1 cellular context compared by ENCODE assay signal in genomic region chr9:131125288-131126058, GRCh38.
TF ChIP-seq lines count a peak whose summit lies in the region.

TSS of gene NUP214 (plus strand) at chr9:131125586. CDS start at chr9:131125705, 119 bp downstream.

TF ChIP-seq in HepG2, 621 proteins besides CTCF, POLR2A, EP300 and RAD21 (continued from another document and continues in another):
- TF ChIP-seq GLI4 (CRISPR knock-in tag; IDR thresholded peaks at IDR 0.05; ENCODE audit: borderline replicate concordance) (no peak; the same call in 1 of the 2 replicates), RFX3 (CRISPR knock-in tag; IDR thresholded peaks at IDR 0.05) (no peak; the same call in 1 of the 2 replicates), CBX2 (IDR thresholded peaks at IDR 0.05; ENCODE audit: low read depth, low read length) (no peak), CBX2 (CRISPR knock-in tag; IDR thresholded peaks at IDR 0.05; ENCODE audit: low read depth) (no peak), PRDM10 (CRISPR knock-in tag; IDR thresholded peaks at IDR 0.05; ENCODE audit: low read depth) (no peak), ZNF839 (CRISPR knock-in tag; IDR thresholded peaks at IDR 0.05; ENCODE audit: borderline replicate concordance) (peak; percentile 76; the same call in 1 of the 2 replicates), ZNF709 (CRISPR knock-in tag; IDR thresholded peaks at IDR 0.05) (peak; percentile 80; the same call in 1 of the 2 replicates), ZNF674 (CRISPR knock-in tag; IDR thresholded peaks at IDR 0.05; ENCODE audit: low read depth) (peak; percentile 93; the same call in 1 of the 2 replicates), SNAI1 (CRISPR knock-in tag; IDR thresholded peaks at IDR 0.05; ENCODE audit: borderline replicate concordance) (peak; percentile 70; the same call in 1 of the 2 replicates), ETV6 (CRISPR knock-in tag; conservative IDR thresholded peaks at IDR 0.05) (no peak; the same call in none of the 2 replicates), POGZ (CRISPR knock-in tag; IDR thresholded peaks at IDR 0.05) (peak; percentile 98), SIN3B (IDR thresholded peaks at IDR 0.05; ENCODE audit: low read length) (peak; percentile 99), ZEB1 (IDR thresholded peaks at IDR 0.05; ENCODE audit: insufficient replicate concordance, low read depth) (no peak), ZNF362 (CRISPR knock-in tag; IDR thresholded peaks at IDR 0.05; ENCODE audit: borderline replicate concordance) (peak; percentile 64; the same call in 1 of the 2 replicates), PRDM15 (CRISPR knock-in tag; IDR thresholded peaks at IDR 0.05) (no peak), ZNF18 (CRISPR knock-in tag; IDR thresholded peaks at IDR 0.05; ENCODE audit: insufficient replicate concordance) (no peak), FOXK1 (CRISPR knock-in tag; IDR thresholded peaks at IDR 0.05; ENCODE audit: borderline replicate concordance, low read depth) (peak; percentile 99), PREB (CRISPR knock-in tag; IDR thresholded peaks at IDR 0.05) (no peak), ZNF616 (CRISPR knock-in tag; IDR thresholded peaks at IDR 0.05; ENCODE audit: low read depth) (no peak; the same call in 1 of the 2 replicates), GMEB2 (CRISPR knock-in tag; IDR thresholded peaks at IDR 0.05; ENCODE audit: low read depth) (no peak; the same call in 1 of the 2 replicates), RFXANK (CRISPR knock-in tag; IDR thresholded peaks at IDR 0.05) (peak; percentile 55; the same call in 1 of the 2 replicates), ZNF678 (CRISPR knock-in tag; IDR thresholded peaks at IDR 0.05) (no peak), ZNF383 (CRISPR knock-in tag; IDR thresholded peaks at IDR 0.05; ENCODE audit: borderline replicate concordance) (no peak), PAF1 (CRISPR knock-in tag; IDR thresholded peaks at IDR 0.05) (no peak), ZNF746 (CRISPR knock-in tag; IDR thresholded peaks at IDR 0.05) (peak; percentile 14; the same call in 1 of the 2 replicates), MIXL1 (CRISPR knock-in tag; IDR thresholded peaks at IDR 0.05) (peak; percentile 83; the same call in 1 of the 2 replicates), ZC3H4 (CRISPR knock-in tag; IDR thresholded peaks at IDR 0.05; ENCODE audit: borderline replicate concordance) (no peak), ZNF350 (CRISPR knock-in tag; IDR thresholded peaks at IDR 0.05; ENCODE audit: borderline replicate concordance, low read depth) (peak; percentile 95), ZNF276 (CRISPR knock-in tag; IDR thresholded peaks at IDR 0.05; ENCODE audit: low read depth) (no peak; the same call in 1 of the 2 replicates), IRX3 (CRISPR knock-in tag; IDR thresholded peaks at IDR 0.05; ENCODE audit: borderline replicate concordance, low read depth) (no peak; the same call in 1 of the 2 replicates), MED8 (CRISPR knock-in tag; IDR thresholded peaks at IDR 0.05; ENCODE audit: insufficient replicate concordance) (peak; percentile 89), ISX (CRISPR knock-in tag; conservative IDR thresholded peaks at IDR 0.05) (no peak), MXD4 (CRISPR knock-in tag; IDR thresholded peaks at IDR 0.05) (peak; percentile 86; the same call in 1 of the 2 replicates), ZNF501 (CRISPR knock-in tag; IDR thresholded peaks at IDR 0.05) (peak; percentile 83), KAT2B (IDR thresholded peaks at IDR 0.05; ENCODE audit: borderline replicate concordance, low read depth, low read length) (no peak), ATF1 (CRISPR knock-in tag; IDR thresholded peaks at IDR 0.05) (peak; percentile 100), HNRNPK (IDR thresholded peaks at IDR 0.05; ENCODE audit: low read depth, low read length, poor library complexity, severe bottlenecking) (no peak), KDM3A (CRISPR knock-in tag; IDR thresholded peaks at IDR 0.05; ENCODE audit: low read depth) (0 out of 2 replicates have a peak, but pooled peaks have one; percentile 67), ATAD3A (CRISPR knock-in tag; IDR thresholded peaks at IDR 0.05) (no peak), ZNF446 (CRISPR knock-in tag; IDR thresholded peaks at IDR 0.05) (no peak), ESRRA (CRISPR knock-in tag; IDR thresholded peaks at IDR 0.05; ENCODE audit: low read depth) (peak; percentile 72), ZNF543 (CRISPR knock-in tag; IDR thresholded peaks at IDR 0.05) (no peak), KDM1A (CRISPR knock-in tag; IDR thresholded peaks at IDR 0.05) (no peak), ZBTB8A (CRISPR knock-in tag; IDR thresholded peaks at IDR 0.05; ENCODE audit: borderline replicate concordance, low read depth) (no peak), FOXK2 (IDR thresholded peaks at IDR 0.05) (0 out of 2 replicates have a peak, but pooled peaks have one; percentile 25), GPN1 (CRISPR knock-in tag; IDR thresholded peaks at IDR 0.05; ENCODE audit: borderline replicate concordance) (no peak), ZNF431 (CRISPR knock-in tag; IDR thresholded peaks at IDR 0.05; ENCODE audit: borderline replicate concordance, low read depth) (peak; percentile 58; the same call in 1 of the 2 replicates), BORCS8-MEF2B (CRISPR knock-in tag; IDR thresholded peaks at IDR 0.05) (peak; percentile 85; the same call in 1 of the 2 replicates), CENPX (CRISPR knock-in tag; IDR thresholded peaks at IDR 0.05) (no peak), ZBTB33 (CRISPR knock-in tag; IDR thresholded peaks at IDR 0.05) (peak; percentile 48; the same call in 1 of the 2 replicates)
